ENCODE assay signal across 32 cellular contexts in the genomic region with DNA sequence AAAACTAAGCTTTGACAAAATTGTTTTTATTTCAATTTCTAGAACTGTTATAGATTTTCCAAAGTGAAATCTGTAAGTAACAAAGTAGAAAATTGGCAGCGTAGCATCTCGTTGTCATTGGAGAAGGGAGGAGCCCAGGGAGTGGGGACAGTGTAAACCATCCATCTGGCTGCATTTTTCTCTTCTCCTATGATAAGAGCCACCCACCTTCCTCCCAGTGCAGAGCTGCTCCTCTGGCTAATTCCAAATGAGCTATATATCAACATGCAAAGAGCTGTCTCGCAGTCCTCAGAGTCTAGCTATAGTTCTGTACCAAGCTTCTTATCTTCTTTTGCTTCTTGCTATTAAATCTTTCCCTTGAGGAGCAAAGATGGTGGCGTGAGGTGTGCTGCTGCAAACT.
"Had no signal": no experiment of that assay in that cellular context is flagged by ENCODE, and none has a peak within 500 bp of the region (broad histone marks: within the 10 kb centered on the region; RNA-seq: fewer than 3 reads in every experiment).

No MANE protein-coding gene starts in this region.

- DNase-seq: activated CD4-positive, alpha-beta memory T cell treated with anti-CD3 and anti-CD28 coated beads for 36 hours; activated CD4-positive, alpha-beta T cell treated with anti-CD3 and anti-CD28 coated beads for 36 hours; activated CD4-positive, alpha-beta T cell treated with anti-CD3 and anti-CD28 coated beads, Interleukin-2, amount 10 ng/mL, durations not matched to agents 24 days and 14 days; activated CD4-positive, CD25-positive, alpha-beta regulatory T cell; activated CD4-positive, CD25-positive, alpha-beta regulatory T cell treated with anti-CD3 and anti-CD28 coated beads, Interleukin-2, amount 50 U/mL, for 72 hours; activated CD8-positive, alpha-beta memory T cell treated with anti-CD3 and anti-CD28 coated beads, Interleukin-2, amount 10 ng/mL, durations not matched to agents 7 days and 5 days; activated CD8-positive, alpha-beta memory T cell treated with anti-CD3 and anti-CD28 coated beads, Interleukin-2, amount 50 U/mL, for 4 hours; activated CD8-positive, alpha-beta T cell treated with anti-CD3 and anti-CD28 coated beads, Interleukin-2, amount 10 ng/mL, durations not matched to agents 7 days and 5 days; activated gamma-delta T cell; activated naive CD4-positive, alpha-beta T cell; activated naive CD4-positive, alpha-beta T cell treated with anti-CD3 and anti-CD28 coated beads, Interleukin-2, amount 10 ng/mL, durations not matched to agents 7 days and 5 days; activated naive CD8-positive, alpha-beta T cell treated with anti-CD3 and anti-CD28 coated beads, Interleukin-2, amount 10 ng/mL, durations not matched to agents 7 days and 5 days; activated T-cell treated with anti-CD3 and anti-CD28 coated beads for 4 hours; activated T-cell treated with anti-CD3 and anti-CD28 coated beads, Interleukin-2, amount 50 U/mL, for 24 hours; activated T-cell treated with anti-CD3 and anti-CD28 coated beads, Interleukin-2, amount 50 U/mL, for 72 hours; central memory CD4-positive, alpha-beta T cell; cerebellar nuclear complex; effector memory CD4-positive, alpha-beta T cell; endodermal cell; foreskin fibroblast; gastrocnemius medialis; glutamatergic neuron; heart left ventricle; T-helper 1 cell; T-helper 17 cell; T1000; WERI-Rb-1 had no signal

- H3K9me3 ChIP-seq: gastrocnemius medialis had no signal

- H3K27ac ChIP-seq: ascending aorta, breast epithelium, cardiac muscle cell, coronary artery, gastrocnemius medialis, heart left ventricle, WERI-Rb-1 had no signal

- H3K4me1 ChIP-seq: ascending aorta, breast epithelium, gastrocnemius medialis, heart left ventricle had no signal

- H3K36me3 ChIP-seq: ascending aorta, breast epithelium, cardiac muscle cell, gastrocnemius medialis, heart left ventricle, WERI-Rb-1 had no signal

- H3K4me3 ChIP-seq: ascending aorta, breast epithelium, cardiac muscle cell, coronary artery, dorsolateral prefrontal cortex, gastrocnemius medialis, heart left ventricle had no signal

- H3K27me3 ChIP-seq: ascending aorta, breast epithelium, cardiac muscle cell, dorsolateral prefrontal cortex, gastrocnemius medialis, heart left ventricle had no signal
